In the genomic region with DNA sequence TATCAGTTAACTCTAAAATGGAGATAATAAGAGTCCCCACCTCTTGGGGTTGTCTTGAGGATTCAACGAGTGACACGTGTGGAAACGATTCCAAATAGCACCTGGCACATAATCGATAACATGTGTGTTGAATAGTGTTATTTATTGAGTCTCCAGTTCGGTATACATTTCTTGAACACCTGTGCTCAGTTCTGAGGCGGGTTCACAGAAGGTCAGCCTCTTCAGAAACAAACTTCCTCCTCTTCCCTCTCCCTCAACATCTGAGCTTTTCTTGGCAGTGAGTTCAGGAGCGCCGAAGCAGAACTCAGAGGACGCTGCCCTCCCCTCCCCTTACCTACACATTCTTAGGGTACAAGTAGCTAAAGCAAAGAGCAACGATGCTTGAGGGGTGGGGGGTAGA, we compare ENCODE assay signal across 8 cellular contexts. TPM values are rescaled to one million over a fixed set of nuclear protein-coding genes. Genes with fewer than 3 reads are reported as not detected.
DNase-seq lines count a peak whose midpoint lies in the region; ATAC-seq and TF ChIP-seq lines count a peak whose summit lies in the region.

No MANE protein-coding gene starts in this region.

- H2AFZ ChIP-seq in OCI-LY7 (ENCODE audit: low read length) = no peak overlapping the region

- H3K9me2 ChIP-seq in OCI-LY7 (ENCODE audit: insufficient read depth, low read length) = no peaks in the 10 kb centered on the region

- TSS peak; percentile 39 for BruUV-seq in OCI-LY7 (replicated peaks; lab: Mats Ljungman, UMichigan)

- H3K4me1 ChIP-seq in OCI-LY7 (ENCODE audit: insufficient read depth, low read length, poor library complexity, severe bottlenecking) = peaks cover 28% of the 10 kb centered on the region

- TF ChIP-seq CTCF in GM06990 (IDR thresholded peaks at IDR 0.05; ENCODE audit: insufficient read depth, low read length, poor library complexity, severe bottlenecking) (no peak), OCI-LY7 (conservative IDR thresholded peaks at IDR 0.05; ENCODE audit: low read length) (no peak), epithelial cell of proximal tubule (conservative IDR thresholded peaks at IDR 0.05; ENCODE audit: low read depth, low read length) (no peak), progenitor cell of endocrine pancreas (IDR thresholded peaks at IDR 0.05; ENCODE audit: unreplicated experiment) (no peak)

- no peaks in the 10 kb centered on the region for H3K27me3 Mint-ChIP-seq in progenitor cell of endocrine pancreas

- no peaks in the 10 kb centered on the region for H3K36me3 ChIP-seq in GM06990 (ENCODE audit: control insufficient read depth, insufficient read depth, low read length)
- peaks cover 22% of the 10 kb centered on the region for H3K36me3 ChIP-seq in OCI-LY7 (ENCODE audit: insufficient read depth, low read length)

- H3K9me3 Mint-ChIP-seq in progenitor cell of endocrine pancreas (ENCODE audit: low read depth) = peaks cover 3% of the 10 kb centered on the region

- no peaks in the 10 kb centered on the region for H3K27me3 ChIP-seq in GM06990 (replicated peaks; ENCODE audit: control insufficient read depth, insufficient read depth, low read length)

- CTCF ChIA-PET in OCI-LY7 (lab: Charles Lee; ENCODE audit: unreplicated experiment) = no interaction called here

- peak overlapping the region; percentile 65 for H3K4me2 ChIP-seq in OCI-LY7 (ENCODE audit: low read length)

- no peak overlapping the region for H3K27ac ChIP-seq in OCI-LY7 (ENCODE audit: low read depth, low read length, poor library complexity, severe bottlenecking)

- intact Hi-C loops in OCI-LY7 (cut with micrococcal nuclease; ENCODE audit: unreplicated experiment) = no loop called here

- no peak for ATAC-seq in GM18498 (IDR thresholded peaks at IDR 0.05; ENCODE audit: unreplicated experiment)

- peaks cover 5% of the 10 kb centered on the region; the same call in 1 of the 2 replicates for H4K20me1 ChIP-seq in OCI-LY7 (ENCODE audit: insufficient read depth, low read length)

- H3K4me3 ChIP-seq in GM06990 (replicated peaks; ENCODE audit: low read depth, low read length) (peak overlapping the region; percentile 80), OCI-LY7 (ENCODE audit: low read depth, low read length, poor library complexity, severe bottlenecking) (peak overlapping the region; percentile 86), epithelial cell of proximal tubule (ENCODE audit: low read depth, low read length) (peak overlapping the region; percentile 77)

- H3K4me3 Mint-ChIP-seq in progenitor cell of endocrine pancreas (ENCODE audit: low read depth) = peak overlapping the region; percentile 83

- peaks cover 5% of the 10 kb centered on the region for H3K36me3 Mint-ChIP-seq in progenitor cell of endocrine pancreas (ENCODE audit: insufficient read depth)

- DNase-seq in GM06990 (ENCODE audit: extremely low read depth, insufficient read length) (no peak), OCI-LY7 (ENCODE audit: low spot score) (peak; percentile 11), epithelial cell of proximal tubule (ENCODE audit: low read depth) (no peak), progenitor cell of endocrine pancreas (ENCODE audit: low spot score, unreplicated experiment) (no peak), activated gamma-delta T cell (lab: John Stamatoyannopoulos, UW) (no peak), GF-D8 (lab: John Stamatoyannopoulos, UW) (no peak), hippocampal formation (lab: John Stamatoyannopoulos, UW) (no peak)

- H3K4me1 Mint-ChIP-seq in progenitor cell of endocrine pancreas (ENCODE audit: low read depth) = peaks cover 10% of the 10 kb centered on the region

- H3K27ac Mint-ChIP-seq in progenitor cell of endocrine pancreas = peak overlapping the region; percentile 91

- no peaks in the 10 kb centered on the region for H3K9me3 ChIP-seq in OCI-LY7 (ENCODE audit: low read length)

- POLR2A ChIA-PET in OCI-LY7 (lab: Charles Lee) = interaction anchor here (0.6 kb wide), 1 partner anchor 1161 kb away, joined by 3 read pairs; no protein-coding TSS in a partner anchor

- H3K79me2 ChIP-seq in OCI-LY7 (ENCODE audit: insufficient read depth, low read depth, low read length) = peaks cover 52% of the 10 kb centered on the region

RNA-seq across cellular contexts. Expression of a gene that starts 0.9 kb away (rescaled TPM):
- total RNA-seq in OCI-LY7 (2014; rRNA removed; shearing (Covaris generic)) = 210 and 228 TPM in 2 replicates
- total RNA-seq in OCI-LY7 (2022) (236 and 249 TPM in 2 replicates), epithelial cell of proximal tubule (77.6 and 147 TPM in 2 replicates), progenitor cell of endocrine pancreas (194 and 203 TPM in 2 replicates)
